In the genomic region with DNA sequence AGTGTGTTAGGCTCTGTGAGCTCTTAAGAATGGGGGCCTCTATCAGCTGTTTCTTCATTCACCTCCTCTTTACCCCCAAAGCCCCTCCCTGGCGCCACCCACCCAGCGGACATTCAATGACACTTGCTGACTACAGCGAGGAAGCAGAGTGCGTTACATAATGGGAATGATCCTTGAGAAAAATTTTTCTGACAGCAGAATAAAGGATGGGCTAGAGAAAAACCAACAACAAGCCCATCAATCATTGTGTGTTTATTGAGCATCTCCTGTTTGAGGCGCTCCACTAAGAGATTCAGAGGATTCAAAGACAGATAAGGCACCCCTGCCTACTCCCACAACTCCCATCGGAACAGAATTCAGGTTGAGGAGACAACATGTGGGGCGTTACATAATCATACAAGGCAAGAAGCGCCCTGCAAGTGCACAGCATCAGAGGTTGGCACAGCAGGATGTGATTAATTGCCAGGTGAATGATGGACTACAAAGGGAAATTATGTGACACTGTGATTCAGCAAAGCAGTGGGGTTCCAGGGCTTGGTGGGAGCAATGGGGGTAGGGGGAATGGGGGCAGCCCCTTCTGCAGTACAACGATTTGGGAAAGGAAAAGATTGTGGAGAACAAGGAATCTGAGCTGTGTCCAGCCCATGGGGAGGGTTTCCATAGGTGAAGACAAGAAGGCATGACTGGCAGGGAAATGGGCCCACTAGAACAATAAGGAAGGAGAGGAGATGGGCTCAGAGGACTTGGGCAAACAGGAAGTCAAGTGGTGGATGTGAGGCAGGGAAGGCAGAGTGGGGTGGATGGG, we compare ENCODE assay signal across 28 cellular contexts.
"Had no signal": no experiment of that assay in that cellular context is flagged by ENCODE, and none has a peak within 500 bp of the region (broad histone marks: within the 10 kb centered on the region; RNA-seq: fewer than 3 reads in every experiment).

No MANE protein-coding gene starts in this region.

- H3K9me3 Mint-ChIP-seq: activated naive CD4-positive, alpha-beta T cell treated with anti-CD3 and anti-CD28 coated beads, Interleukin-2, amount 50 U/mL, for 24 hours; activated naive CD8-positive, alpha-beta T cell treated with anti-CD3 and anti-CD28 coated beads, Interleukin-2, amount 50 U/mL, for 24 hours; activated T-cell treated with anti-CD3 and anti-CD28 coated beads, Interleukin-2, amount 50 U/mL, for 4 hours; activated T-helper 2 cell treated with anti-CD3 and anti-CD28 coated beads, Interferon-gamma antibody, Interleukin-2, Interleukin-4, amounts not matched to agents 10 μg/mL and 5 μg/mL and 100 μg/mL, durations not matched to agents 14 hours and 24 hours and 36 hours; nephron progenitor cell; T-helper 1 cell treated with Interleukin-12 subunit alpha and Interleukin-12 subunit beta and Interleukin-4 antibody, amounts not matched to agents 30 μg/mL and 1 μg/mL, for 36 hours had no signal

- H3K27ac Mint-ChIP-seq: activated naive CD4-positive, alpha-beta T cell treated with anti-CD3 and anti-CD28 coated beads, Interleukin-2, amount 50 U/mL, for 24 hours; activated naive CD8-positive, alpha-beta T cell treated with anti-CD3 and anti-CD28 coated beads, Interleukin-2, amount 50 U/mL, for 24 hours; activated T-helper 2 cell treated with anti-CD3 and anti-CD28 coated beads, Interferon-gamma antibody, Interleukin-2, Interleukin-4, amounts not matched to agents 10 μg/mL and 5 μg/mL and 100 μg/mL, durations not matched to agents 14 hours and 24 hours and 36 hours; naive B cell; nephron progenitor cell; T-helper 1 cell treated with Interleukin-12 subunit alpha and Interleukin-12 subunit beta and Interleukin-4 antibody, amounts not matched to agents 30 μg/mL and 1 μg/mL, for 36 hours had no signal

- ATAC-seq: activated naive CD8-positive, alpha-beta T cell treated with anti-CD3 and anti-CD28 coated beads, Interleukin-2, amount 50 U/mL, for 24 hours; activated T-cell treated with anti-CD3 and anti-CD28 coated beads, Interleukin-2, amount 50 U/mL, for 4 hours; left ventricle myocardium superior; pancreas; psoas muscle; right cardiac atrium; stimulated activated naive CD8-positive, alpha-beta T cell treated with anti-CD3 and anti-CD28 coated beads, Interleukin-15, Interleukin-2, amounts not matched to agents 100 U/mL and 50 U/mL, for 24 hours had no signal

- H3K4me1 Mint-ChIP-seq: activated naive CD4-positive, alpha-beta T cell treated with anti-CD3 and anti-CD28 coated beads, Interleukin-2, amount 50 U/mL, for 24 hours; activated naive CD8-positive, alpha-beta T cell treated with anti-CD3 and anti-CD28 coated beads, Interleukin-2, amount 50 U/mL, for 24 hours; naive B cell; nephron progenitor cell had no signal

- DNase-seq: activated CD4-positive, alpha-beta T cell treated with anti-CD3 and anti-CD28 coated beads for 4 hours; activated CD4-positive, alpha-beta T cell treated with anti-CD3 and anti-CD28 coated beads, Interleukin-2, amount 50 U/mL, for 4 hours; activated naive CD8-positive, alpha-beta T cell treated with anti-CD3 and anti-CD28 coated beads, Interleukin-2, amount 50 U/mL, for 24 hours; activated T-cell treated with anti-CD3 and anti-CD28 coated beads, Interleukin-2, amount 50 U/mL, for 4 hours; amygdala; cerebellar nuclear complex; dorsolateral prefrontal cortex; effector memory CD4-positive, alpha-beta T cell; glutamatergic neuron; islet precursor cell; left ventricle myocardium superior; naive B cell; nephron progenitor cell; pancreas; psoas muscle; right cardiac atrium; stimulated activated naive CD8-positive, alpha-beta T cell treated with anti-CD3 and anti-CD28 coated beads, Interleukin-15, Interleukin-2, amounts not matched to agents 100 U/mL and 50 U/mL, for 24 hours; SW 1271; T-helper 9 cell; trophoblast cell had no signal

- H3K27me3 Mint-ChIP-seq: activated naive CD4-positive, alpha-beta T cell treated with anti-CD3 and anti-CD28 coated beads, Interleukin-2, amount 50 U/mL, for 24 hours had no signal

- H3K36me3 Mint-ChIP-seq: activated naive CD4-positive, alpha-beta T cell treated with anti-CD3 and anti-CD28 coated beads, Interleukin-2, amount 50 U/mL, for 24 hours; naive B cell had no signal

- H3K4me3 Mint-ChIP-seq: activated naive CD4-positive, alpha-beta T cell treated with anti-CD3 and anti-CD28 coated beads, Interleukin-2, amount 50 U/mL, for 24 hours; activated naive CD8-positive, alpha-beta T cell treated with anti-CD3 and anti-CD28 coated beads, Interleukin-2, amount 50 U/mL, for 24 hours; activated T-cell treated with anti-CD3 and anti-CD28 coated beads, Interleukin-2, amount 50 U/mL, for 4 hours; naive B cell; nephron progenitor cell; T-helper 1 cell treated with Interleukin-12 subunit alpha and Interleukin-12 subunit beta and Interleukin-4 antibody, amounts not matched to agents 30 μg/mL and 1 μg/mL, for 36 hours had no signal

- H3K27ac ChIP-seq: coronary artery, hepatocyte, pancreas, psoas muscle, thoracic aorta, vagina, VCaP had no signal
